23 cellular contexts compared by ENCODE assay signal in genomic region chr2:108404784-108405397, GRCh38. TPM values are rescaled to one million over a fixed set of nuclear protein-coding genes. Genes with fewer than 3 reads are reported as not detected.
DNase-seq lines count a peak whose midpoint lies in the region; ATAC-seq and TF ChIP-seq lines count a peak whose summit lies in the region.
"Had no signal": no experiment of that assay in that cellular context is flagged by ENCODE, and none has a peak within 500 bp of the region (broad histone marks: within the 10 kb centered on the region; RNA-seq: fewer than 3 reads in every experiment).

No MANE protein-coding gene starts in this region.

- H3K4me1 Mint-ChIP-seq in T-helper 2 cell treated with Interferon-gamma antibody and Interleukin-4, amounts not matched to agents 5 μg/mL and 100 μg/mL, for 36 hours (ENCODE audit: low read depth) = no peaks in the 10 kb centered on the region
- H3K4me1 Mint-ChIP-seq: CD4-positive, CD25-positive, alpha-beta regulatory T cell; T-cell had no signal

- peak; percentile 61 for ATAC-seq in foreskin keratinocyte
- no peak for ATAC-seq in HG02870 (IDR thresholded peaks at IDR 0.05; ENCODE audit: unreplicated experiment)
- ATAC-seq: SK-N-SH treated with all-trans-retinoic acid at 6 μM for 48 hours, T-cell had no signal

- H3K27me3 ChIP-seq in foreskin keratinocyte (no peaks in the 10 kb centered on the region), WERI-Rb-1 (ENCODE audit: insufficient read depth, low read depth, severe bottlenecking) (no peaks in the 10 kb centered on the region)
- H3K27me3 ChIP-seq: BE2C had no signal

- H3K27me3 Mint-ChIP-seq in T-helper 2 cell treated with Interferon-gamma antibody and Interleukin-4, amounts not matched to agents 5 μg/mL and 100 μg/mL, for 36 hours (ENCODE audit: low read depth) = peaks cover 4% of the 10 kb centered on the region

- H3K27ac ChIP-seq in foreskin keratinocyte = no peak overlapping the region
- no peak overlapping the region for H3K27ac ChIP-seq in WERI-Rb-1

- no peak overlapping the region for H3K4me3 ChIP-seq in WERI-Rb-1 (ENCODE audit: low read depth, low read length)
- H3K4me3 ChIP-seq: HAP-1 had no signal

- DNase-seq in DMS153 (lab: John Stamatoyannopoulos, UW) (peak; percentile 52), HT-29 (ENCODE audit: low spot score) (peak; percentile 16), NCI-H748 treated with DMSO at 0.1 percent for 48 hours (lab: John Stamatoyannopoulos, UW) (peak; percentile 20), foreskin keratinocyte (peak; percentile 58 to 69), WERI-Rb-1 (no peak), foreskin melanocyte (no peak)
- no peak for DNase-seq in T-helper 2 cell treated with Interferon-gamma antibody and Interleukin-4, amounts not matched to agents 5 μg/mL and 100 μg/mL, for 36 hours (ENCODE audit: low spot score)
- DNase-seq: BE2C; CD4-positive, CD25-positive, alpha-beta regulatory T cell; COR-L47; DMS 273 treated with DMSO at 0.1 percent for 48 hours; EL; KBM-7; NCI-H1436; NCI-H2029 treated with DMSO at 0.1 percent for 48 hours; NCI-H510A; NCI-H82; OCI-M1; Right ventricle myocardium superior; T-cell had no signal

- H3K4me1 ChIP-seq in foreskin keratinocyte = no peaks in the 10 kb centered on the region
- H3K4me1 ChIP-seq: BE2C, HAP-1 had no signal

- no peaks in the 10 kb centered on the region for H3K36me3 Mint-ChIP-seq in T-helper 2 cell treated with Interferon-gamma antibody and Interleukin-4, amounts not matched to agents 5 μg/mL and 100 μg/mL, for 36 hours (ENCODE audit: low read depth)

- H3K36me3 ChIP-seq in WERI-Rb-1 = no peaks in the 10 kb centered on the region
- H3K36me3 ChIP-seq: BE2C, HAP-1 had no signal

- H3K4me3 Mint-ChIP-seq in T-helper 2 cell treated with Interferon-gamma antibody and Interleukin-4, amounts not matched to agents 5 μg/mL and 100 μg/mL, for 36 hours = no peak overlapping the region
- H3K4me3 Mint-ChIP-seq: CD4-positive, CD25-positive, alpha-beta regulatory T cell; T-cell had no signal

- H3K27ac Mint-ChIP-seq in T-helper 2 cell treated with Interferon-gamma antibody and Interleukin-4, amounts not matched to agents 5 μg/mL and 100 μg/mL, for 36 hours = no peak overlapping the region
- H3K27ac Mint-ChIP-seq: T-cell had no signal

- H3K9me3 ChIP-seq in WERI-Rb-1 (ENCODE audit: severe bottlenecking) = peaks cover 2% of the 10 kb centered on the region
- H3K9me3 ChIP-seq: BE2C, HAP-1 had no signal

- peaks cover 23% of the 10 kb centered on the region for H3K9me3 Mint-ChIP-seq in T-helper 2 cell treated with Interferon-gamma antibody and Interleukin-4, amounts not matched to agents 5 μg/mL and 100 μg/mL, for 36 hours

- TF ChIP-seq CTCF in foreskin keratinocyte (conservative IDR thresholded peaks at IDR 0.05) (no peak), WERI-Rb-1 (IDR thresholded peaks at IDR 0.05; ENCODE audit: low read depth, low read length) (no peak)

RNA-seq across cellular contexts. Expression of gene SULT1C4, which starts 27.1 kb away (rescaled TPM):
- not detected in 2 replicates for total RNA-seq in HT-29 (2014; rRNA removed; shearing (Covaris generic))
- not detected in 2 replicates for total RNA-seq in foreskin keratinocyte
- not detected in 2 replicates for polyA plus RNA-seq in foreskin keratinocyte
- total RNA-seq: T-cell had no signal
- polyA plus RNA-seq: CD4-positive, CD25-positive, alpha-beta regulatory T cell had no signal

RNA-seq across cellular contexts. Expression of gene GCC2, which starts 44.1 kb away (rescaled TPM):
- total RNA-seq in HT-29 (2014; rRNA removed; shearing (Covaris generic)) = 12.7 and 16.6 TPM in 2 replicates
- 15.0 and 15.1 TPM in 2 replicates for total RNA-seq in foreskin keratinocyte
- 1.8 and 2.2 TPM in 2 replicates for polyA plus RNA-seq in foreskin keratinocyte

Comparison
In these comparisons a context has a peak if more than half of its experiments do, and no peak if none do; other contexts are left out.
1. DNase-seq: peak in DMS153 (single experiment), HT-29 (single experiment), NCI-H748 treated with DMSO at 0.1 percent for 48 hours (single experiment) and foreskin keratinocyte (2 of 2); none in WERI-Rb-1 (single experiment), foreskin melanocyte (single experiment) and T-helper 2 cell treated with Interferon-gamma antibody and Interleukin-4, amounts not matched to agents 5 μg/mL and 100 μg/mL, for 36 hours (single experiment).